Comparison of ENCODE assay signal across 8 cellular contexts in genomic region chr21:29243188-29243587, GRCh38.
"Had no signal": no experiment of that assay in that cellular context is flagged by ENCODE, and none has a peak within 500 bp of the region (broad histone marks: within the 10 kb centered on the region; RNA-seq: fewer than 3 reads in every experiment).

No MANE protein-coding gene starts in this region.

- H3K9me3 Mint-ChIP-seq: GM23338, H9 had no signal

- H3K27ac ChIP-seq: HL-60 had no signal

- H3K27ac Mint-ChIP-seq: GM23338, H9 had no signal

- FAIRE-seq: H1, H54, HepG2 had no signal

- DNase-seq: H9, HCEC 1CT, KBM-7 had no signal

- H3K4me1 Mint-ChIP-seq: GM23338, H9 had no signal

- H2AFZ ChIP-seq: GM23338 had no signal

- H3K4me3 ChIP-seq: GM23338 had no signal

- H3K4me3 Mint-ChIP-seq: GM23338, H9 had no signal

- H3K4me2 ChIP-seq: GM23338 had no signal

- ATAC-seq: GM23338, HepG2 had no signal
